Comparison of ENCODE assay signal across 9 cellular contexts in genomic region chr14:65729547-65729946, GRCh38.
"Had no signal": no experiment of that assay in that cellular context is flagged by ENCODE, and none has a peak within 500 bp of the region (broad histone marks: within the 10 kb centered on the region; RNA-seq: fewer than 3 reads in every experiment).

No MANE protein-coding gene starts in this region.

- H3K9me3 Mint-ChIP-seq: HFFc6 had no signal

- H3K4me3 Mint-ChIP-seq: HFFc6, IgD-negative memory B cell had no signal

- H3K4me1 ChIP-seq: HAP-1 had no signal

- H3K9me3 ChIP-seq: HAP-1 had no signal

- DNase-seq: GM23248, GOT3, H7, HFFc6, KBM-7 had no signal

- H2AFZ ChIP-seq: GM23248 had no signal

- H3K4me3 ChIP-seq: GM23248, HAP-1 had no signal

- ATAC-seq: HCT116, HepG2 had no signal

- H3K27ac Mint-ChIP-seq: HFFc6, IgD-negative memory B cell had no signal

- H3K27me3 Mint-ChIP-seq: IgD-negative memory B cell had no signal

- H3K27ac ChIP-seq: GM23248 had no signal
